8 cellular contexts compared by ENCODE assay signal in the genomic region with DNA sequence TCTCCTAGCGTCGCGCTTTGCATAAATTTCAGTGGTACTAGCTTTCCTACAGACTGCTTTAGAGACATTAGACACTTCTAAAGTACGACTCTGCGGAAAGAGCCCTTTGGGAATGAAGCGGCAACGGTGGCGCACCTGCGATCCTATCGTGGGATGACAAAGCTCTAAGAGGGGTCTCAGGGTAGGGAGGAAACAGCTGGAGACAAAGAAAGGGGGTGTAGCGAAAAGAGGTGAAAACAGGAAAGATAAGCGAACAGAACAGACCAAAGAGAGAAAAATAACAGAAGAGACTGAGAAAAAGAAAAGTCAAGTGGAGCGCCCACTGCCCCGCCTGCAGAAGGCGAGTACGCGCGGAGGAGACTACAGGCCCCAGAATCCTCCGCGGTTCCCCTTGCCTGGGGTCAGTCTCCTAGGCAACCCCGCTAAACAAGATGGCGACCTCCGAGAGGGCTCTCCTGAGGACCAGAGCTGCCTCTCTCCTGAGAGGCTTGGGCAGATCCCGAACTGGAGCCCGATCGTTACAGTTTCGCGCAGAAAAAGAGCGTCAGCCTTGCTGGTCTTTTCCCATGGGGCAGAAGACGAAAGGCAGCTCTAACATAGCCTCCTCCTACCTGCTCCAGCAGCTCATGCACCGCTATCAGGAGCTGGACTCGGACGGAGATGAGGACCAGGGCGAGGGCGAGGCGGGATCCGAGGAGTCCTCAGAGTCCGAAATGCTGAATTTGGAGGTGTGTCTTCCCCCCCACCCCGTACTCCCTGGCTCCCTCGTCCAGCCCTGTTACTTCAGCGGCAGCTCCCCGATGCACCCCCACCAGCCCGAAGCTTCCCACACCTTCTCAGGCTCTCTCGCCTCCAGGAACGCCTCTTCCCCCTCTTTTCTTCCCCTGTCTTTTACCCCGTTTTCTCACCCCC. TPM values are rescaled to one million over a fixed set of nuclear protein-coding genes. Genes with fewer than 3 reads are reported as not detected.
DNase-seq lines count a peak whose midpoint lies in the region; ATAC-seq and TF ChIP-seq lines count a peak whose summit lies in the region.

A gene with protein sequence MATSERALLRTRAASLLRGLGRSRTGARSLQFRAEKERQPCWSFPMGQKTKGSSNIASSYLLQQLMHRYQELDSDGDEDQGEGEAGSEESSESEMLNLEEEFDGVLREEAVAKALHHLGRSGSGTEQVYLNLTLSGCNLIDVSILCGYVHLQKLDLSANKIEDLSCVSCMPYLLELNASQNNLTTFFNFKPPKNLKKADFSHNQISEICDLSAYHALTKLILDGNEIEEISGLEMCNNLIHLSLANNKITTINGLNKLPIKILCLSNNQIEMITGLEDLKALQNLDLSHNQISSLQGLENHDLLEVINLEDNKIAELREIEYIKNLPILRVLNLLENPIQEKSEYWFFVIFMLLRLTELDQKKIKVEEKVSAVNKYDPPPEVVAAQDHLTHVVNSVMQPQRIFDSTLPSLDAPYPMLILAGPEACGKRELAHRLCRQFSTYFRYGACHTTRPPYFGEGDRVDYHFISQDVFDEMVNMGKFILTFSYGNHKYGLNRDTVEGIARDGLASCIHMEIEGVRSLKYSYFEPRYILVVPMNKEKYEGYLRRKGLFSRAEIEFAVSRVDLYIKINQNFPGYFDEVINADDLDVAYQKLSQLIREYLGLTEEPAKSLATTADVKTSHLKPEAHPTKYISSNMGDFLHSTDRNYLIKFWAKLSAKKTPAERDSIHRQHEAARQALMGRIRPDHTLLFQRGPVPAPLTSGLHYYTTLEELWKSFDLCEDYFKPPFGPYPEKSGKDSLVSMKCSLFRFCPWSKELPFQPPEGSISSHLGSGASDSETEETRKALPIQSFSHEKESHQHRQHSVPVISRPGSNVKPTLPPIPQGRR (plus strand): TSS at position 404 of the 912 bp plus-strand sequence. CDS start 28 bp downstream, at position 432.

- no peak within 1 kb of the TSS for H3K9ac ChIP-seq in muscle layer of colon (ENCODE audit: low read length)

- no peak for TF ChIP-seq POLR2A in esophagus squamous epithelium (IDR thresholded peaks at IDR 0.05)

- H3K27me3 ChIP-seq in esophagus squamous epithelium, result peaks cover 0 to 5% (median 0%) of the 10 kb centered on the region in 4 donors
- no peaks in the 10 kb centered on the region for H3K27me3 ChIP-seq in muscle layer of colon (ENCODE audit: control insufficient read depth in 1 of 2, insufficient read depth in 2 of 2, low read length in 2 of 2)

- ATAC-seq in GM21717 (IDR thresholded peaks at IDR 0.05; ENCODE audit: unreplicated experiment), result peak; percentile 100

- DNase-seq in DMS153 (lab: John Stamatoyannopoulos, UW) (peak; percentile 38), OCI-M1 (lab: John Stamatoyannopoulos, UW) (peak; percentile 66), esophagus squamous epithelium (lab: John Stamatoyannopoulos, UW) (peak; percentile 17)
- peak; percentile 81 for DNase-seq in activated T-cell treated with anti-CD3 and anti-CD28 coated beads, Interleukin-2, amount 50 U/mL, for 24 hours
- DNase-seq in stimulated activated CD8-positive, alpha-beta memory T cell treated with anti-CD3 and anti-CD28 coated beads, Interleukin-4, amount 100 ng/mL, for 24 hours (ENCODE audit: low read depth), result peak; percentile 69

- peak within 1 kb of the TSS in 2 of 3 donors; percentile 7 to 40 for H3K27ac Mint-ChIP-seq in IgD-negative memory B cell
- no peak within 1 kb of the TSS for H3K27ac Mint-ChIP-seq in activated T-cell treated with anti-CD3 and anti-CD28 coated beads, Interleukin-2, amount 50 U/mL, for 24 hours

- peaks cover 0 to 16% (median 10%) of the 10 kb centered on the region in 3 donors for H3K4me1 Mint-ChIP-seq in IgD-negative memory B cell
- H3K4me1 Mint-ChIP-seq in activated T-cell treated with anti-CD3 and anti-CD28 coated beads, Interleukin-2, amount 50 U/mL, for 24 hours (ENCODE audit: low read depth), result peaks cover 13% of the 10 kb centered on the region

- H3K9me3 ChIP-seq in esophagus squamous epithelium (no peaks in the 10 kb centered on the region), muscle layer of colon (ENCODE audit: low read length) (no peaks in the 10 kb centered on the region)

- H3K4me1 ChIP-seq in esophagus squamous epithelium (peaks cover 4 to 15% (median 8%) of the 10 kb centered on the region in 3 donors), muscle layer of colon (ENCODE audit: insufficient read depth, low read length) (peaks cover 6% of the 10 kb centered on the region)

- no peak within 1 kb of the TSS for H3K27ac ChIP-seq in esophagus squamous epithelium
- H3K27ac ChIP-seq in muscle layer of colon (ENCODE audit: low read depth, low read length), result no peak within 1 kb of the TSS

- WGBS in esophagus squamous epithelium, 2 donors, result 3 to 4% methylated on average over 29 to 35 of the region's 46 CpGs

- H3K36me3 ChIP-seq in esophagus squamous epithelium (no peaks in the 10 kb centered on the region), muscle layer of colon (ENCODE audit: insufficient read depth, low read length) (no peaks in the 10 kb centered on the region)

- peak within 1 kb of the TSS; percentile 87 to 97 (median 90) for H3K4me3 Mint-ChIP-seq in IgD-negative memory B cell
- peak within 1 kb of the TSS; percentile 85 for H3K4me3 Mint-ChIP-seq in activated T-cell treated with anti-CD3 and anti-CD28 coated beads, Interleukin-2, amount 50 U/mL, for 24 hours

- peaks cover 3% of the 10 kb centered on the region for H3K27me3 Mint-ChIP-seq in IgD-negative memory B cell
- H3K27me3 Mint-ChIP-seq in activated T-cell treated with anti-CD3 and anti-CD28 coated beads, Interleukin-2, amount 50 U/mL, for 24 hours, result peaks cover 43% of the 10 kb centered on the region

- intact Hi-C loops in esophagus squamous epithelium (cut with DNase I), result no loop called here

- H3K4me3 ChIP-seq in esophagus squamous epithelium, result peak within 1 kb of the TSS; percentile 51 to 78 (median 57)
- peak within 1 kb of the TSS; percentile 29 to 94 for H3K4me3 ChIP-seq in muscle layer of colon (ENCODE audit: low read depth in 1 of 2, low read length in 2 of 2)

- no peak for TF ChIP-seq CTCF in esophagus squamous epithelium (IDR thresholded peaks at IDR 0.05)

- H3K36me3 Mint-ChIP-seq in IgD-negative memory B cell, result no peaks in the 10 kb centered on the region
- H3K36me3 Mint-ChIP-seq in activated T-cell treated with anti-CD3 and anti-CD28 coated beads, Interleukin-2, amount 50 U/mL, for 24 hours (ENCODE audit: low read depth), result no peaks in the 10 kb centered on the region

- peaks cover 0 to 3% (median 0%) of the 10 kb centered on the region in 3 donors for H3K9me3 Mint-ChIP-seq in IgD-negative memory B cell
- no peaks in the 10 kb centered on the region for H3K9me3 Mint-ChIP-seq in activated T-cell treated with anti-CD3 and anti-CD28 coated beads, Interleukin-2, amount 50 U/mL, for 24 hours

RNA-seq across cellular contexts. Expression of the gene that starts here (rescaled TPM):
- polyA plus RNA-seq in IgD-negative memory B cell, result 0.08 TPM
- under 1 TPM; 0.08 to 0.61 (median 0.39) TPM for total RNA-seq in esophagus squamous epithelium

Comparison
In these comparisons a context has a peak if more than half of its experiments do, and no peak if none do; other contexts are left out.
1. Peak in DNase-seq and H3K4me3 ChIP-seq in esophagus squamous epithelium; RNA of the gene not detected or under 1 TPM.
2. DNase-seq: peak in every context shown above with its lines; median percentile 81 in activated T-cell treated with anti-CD3 and anti-CD28 coated beads, Interleukin-2, amount 50 U/mL, for 24 hours; 69 in stimulated activated CD8-positive, alpha-beta memory T cell treated with anti-CD3 and anti-CD28 coated beads, Interleukin-4, amount 100 ng/mL, for 24 hours; 66 in OCI-M1; 38 in DMS153; 17 in esophagus squamous epithelium.